Comparison of ENCODE assay signal across 16 cellular contexts in the genomic region with DNA sequence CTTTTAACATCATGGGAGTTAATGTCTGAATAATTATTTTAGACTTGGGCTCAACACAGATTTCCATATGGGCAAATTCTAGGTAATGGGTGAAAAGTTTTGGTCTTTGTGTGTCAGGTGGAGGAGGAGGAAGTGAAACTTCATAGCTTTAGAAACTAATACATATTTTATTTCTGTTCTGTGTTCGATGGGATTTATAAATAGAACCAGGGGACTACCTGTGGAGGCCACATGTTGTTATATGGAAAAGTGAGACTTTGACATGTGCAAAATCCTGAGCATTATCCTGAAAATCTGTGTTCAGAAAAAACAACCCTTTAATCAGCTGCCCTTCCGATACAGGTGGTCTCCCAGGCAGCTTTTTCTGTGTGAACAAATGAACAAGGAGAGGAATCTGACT.
A peak's percentile ranks its signal among the peaks of the same experiment; 100 is the strongest.
DNase-seq lines count a peak whose midpoint lies in the region; ATAC-seq, FAIRE-seq and TF ChIP-seq lines count a peak whose summit lies in the region.
"Had no signal": no experiment of that assay in that cellular context is flagged by ENCODE, and none has a peak within 500 bp of the region (broad histone marks: within the 10 kb centered on the region; RNA-seq: fewer than 3 reads in every experiment).

No MANE protein-coding gene starts in this region.

- H3K79me2 ChIP-seq in OCI-LY1 (ENCODE audit: insufficient read depth, low read length) = no peaks in the 10 kb centered on the region

- DNase-seq in D341Med (ENCODE audit: low spot score) (no peak), amniotic stem cell (lab: John Stamatoyannopoulos, UW) (no peak), small intestine (no peak), cerebellar nuclear complex (lab: John Stamatoyannopoulos, UW) (no peak)
- DNase-seq: activated CD4-positive, CD25-positive, alpha-beta regulatory T cell treated with anti-CD3 and anti-CD28 coated beads, Interleukin-2, amount 50 U/mL, for 72 hours; C1 segment of cervical spinal cord; erythroblast; NCI-H2081; stimulated activated CD4-positive, alpha-beta T cell treated with anti-CD3 and anti-CD28 coated beads, Interleukin-2, amount 100 ng/mL, for 24 hours had no signal

- H3K27ac ChIP-seq in OCI-LY1 (ENCODE audit: low read depth, low read length, poor library complexity, severe bottlenecking) (peak overlapping the region; percentile 88), small intestine (ENCODE audit: low read depth in 1 of 2, low read length in 1 of 2) (no peak overlapping the region)
- H3K27ac ChIP-seq: thoracic aorta had no signal

- H4K20me1 ChIP-seq in OCI-LY1 (ENCODE audit: insufficient read depth, low read length) = no peaks in the 10 kb centered on the region

- WGBS in small intestine, 3 donors = 76 to 94% (median 77%) methylated on average over 2 of the region's 2 CpGs

- H3K9me3 ChIP-seq in OCI-LY1 (ENCODE audit: low read length) (no peaks in the 10 kb centered on the region), small intestine (ENCODE audit: control insufficient read depth, low read depth) (no peaks in the 10 kb centered on the region)
- H3K9me3 ChIP-seq: thoracic aorta had no signal

- no peak for TF ChIP-seq CTCF in OCI-LY1 (IDR thresholded peaks at IDR 0.05; ENCODE audit: low read length)

- peak; percentile 95 for ATAC-seq in GM18519 (IDR thresholded peaks at IDR 0.05; ENCODE audit: low FRiP score, unreplicated experiment)
- peak; percentile 95 for ATAC-seq in GM21423 (IDR thresholded peaks at IDR 0.05; ENCODE audit: unreplicated experiment)
- ATAC-seq in HG03039 (IDR thresholded peaks at IDR 0.05; ENCODE audit: unreplicated experiment) = peak; percentile 86
- ATAC-seq: activated T-helper 17 cell treated with anti-CD3 and anti-CD28 coated beads, Interleukin-2, amount 50 U/mL, for 72 hours; Right ventricle myocardium inferior had no signal

- H2AFZ ChIP-seq in OCI-LY1 (ENCODE audit: low read length) = no peak overlapping the region

- peaks cover 76% of the 10 kb centered on the region for H3K4me1 ChIP-seq in OCI-LY1 (ENCODE audit: insufficient read depth, low read length, severe bottlenecking)
- H3K4me1 ChIP-seq in small intestine (ENCODE audit: control insufficient read depth in 2 of 2, insufficient read depth in 1 of 2, low read depth in 1 of 2, low read length in 1 of 2) = no peaks in the 10 kb centered on the region

- H3K4me3 ChIP-seq in OCI-LY1 (ENCODE audit: low read depth, low read length, poor library complexity, severe bottlenecking) (peak overlapping the region; percentile 26), small intestine (ENCODE audit: low read depth in 1 of 2, low read length in 2 of 2) (no peak overlapping the region)
- H3K4me3 ChIP-seq: thoracic aorta had no signal

- peak overlapping the region; percentile 50 for H3K9ac ChIP-seq in OCI-LY1 (ENCODE audit: low read length)

- no peaks in the 10 kb centered on the region for H3K9me2 ChIP-seq in OCI-LY1 (ENCODE audit: low read depth, low read length)

- H3K4me2 ChIP-seq in OCI-LY1 (ENCODE audit: low read length) = peak overlapping the region; percentile 53

- FAIRE-seq in small intestine (lab: Jason Lieb, UNC) = no peak

- no peaks in the 10 kb centered on the region for H3F3A ChIP-seq in OCI-LY1 (ENCODE audit: insufficient read depth, low read length)

- H3K27me3 ChIP-seq in OCI-LY1 (ENCODE audit: insufficient read depth, low read length) (no peaks in the 10 kb centered on the region), small intestine (ENCODE audit: control insufficient read depth in 2 of 2, insufficient read depth in 2 of 2, low read length in 2 of 2) (no peaks in the 10 kb centered on the region)

- H3K36me3 ChIP-seq in OCI-LY1 (ENCODE audit: insufficient read depth, low read length) (no peaks in the 10 kb centered on the region), small intestine (ENCODE audit: control insufficient read depth in 2 of 2, insufficient read depth in 2 of 2, low read length in 2 of 2) (no peaks in the 10 kb centered on the region)
- H3K36me3 ChIP-seq: thoracic aorta had no signal
